Comparison of ENCODE assay signal across 8 cellular contexts in genomic region chr12:33588082-33588712, GRCh38.
DNase-seq lines count a peak whose midpoint lies in the region; ATAC-seq, FAIRE-seq and TF ChIP-seq lines count a peak whose summit lies in the region.

No MANE protein-coding gene starts in this region.

- H3K27ac ChIP-seq in coronary artery = peak overlapping the region in 1 of 2 donors; percentile 54

- no peak overlapping the region for H3K4me3 Mint-ChIP-seq in osteocyte (ENCODE audit: unreplicated experiment)

- H3K4me3 ChIP-seq in coronary artery = no peak overlapping the region

- ATAC-seq in GM18508 (IDR thresholded peaks at IDR 0.05; ENCODE audit: insufficient read depth, unreplicated experiment) (peak; percentile 96), HG03025 (IDR thresholded peaks at IDR 0.05; ENCODE audit: low FRiP score, unreplicated experiment) (peak; percentile 94)

- no peaks in the 10 kb centered on the region for H3K9me3 Mint-ChIP-seq in osteocyte (ENCODE audit: unreplicated experiment)

- H3K36me3 Mint-ChIP-seq in osteocyte (ENCODE audit: unreplicated experiment) = no peaks in the 10 kb centered on the region

- no peak for TF ChIP-seq CTCF in coronary artery (IDR thresholded peaks at IDR 0.05)
- no peak for TF ChIP-seq CTCF in osteocyte (IDR thresholded peaks at IDR 0.05)

- FAIRE-seq in RCC 7860 (lab: Jason Lieb, UNC) = no peak

- no peak overlapping the region for H3K27ac Mint-ChIP-seq in osteocyte (ENCODE audit: unreplicated experiment)

- peak; percentile 67 for DNase-seq in RCC 7860 (ENCODE audit: low spot score)
- peak; percentile 30 for DNase-seq in iPS DF 4.7 (ENCODE audit: extremely low read depth, low spot score)
- DNase-seq in coronary artery (ENCODE audit: low spot score) = no peak
- DNase-seq in osteocyte (ENCODE audit: extremely low spot score, unreplicated experiment) = no peak
- DNase-seq in GDM1 (lab: John Stamatoyannopoulos, UW) = no peak
- DNase-seq in dermis blood vessel endothelial cell = no peak

- no peaks in the 10 kb centered on the region for H3K4me1 Mint-ChIP-seq in osteocyte (ENCODE audit: unreplicated experiment)

- no peaks in the 10 kb centered on the region for H3K27me3 Mint-ChIP-seq in osteocyte (ENCODE audit: unreplicated experiment)

Comparison
In these comparisons a context has a peak if more than half of its experiments do, and no peak if none do; other contexts are left out.
1. DNase-seq: peak in RCC 7860 (single experiment) and iPS DF 4.7 (single experiment); none in coronary artery (single experiment), osteocyte (single experiment), GDM1 (single experiment) and dermis blood vessel endothelial cell (single experiment).